In the genomic region with DNA sequence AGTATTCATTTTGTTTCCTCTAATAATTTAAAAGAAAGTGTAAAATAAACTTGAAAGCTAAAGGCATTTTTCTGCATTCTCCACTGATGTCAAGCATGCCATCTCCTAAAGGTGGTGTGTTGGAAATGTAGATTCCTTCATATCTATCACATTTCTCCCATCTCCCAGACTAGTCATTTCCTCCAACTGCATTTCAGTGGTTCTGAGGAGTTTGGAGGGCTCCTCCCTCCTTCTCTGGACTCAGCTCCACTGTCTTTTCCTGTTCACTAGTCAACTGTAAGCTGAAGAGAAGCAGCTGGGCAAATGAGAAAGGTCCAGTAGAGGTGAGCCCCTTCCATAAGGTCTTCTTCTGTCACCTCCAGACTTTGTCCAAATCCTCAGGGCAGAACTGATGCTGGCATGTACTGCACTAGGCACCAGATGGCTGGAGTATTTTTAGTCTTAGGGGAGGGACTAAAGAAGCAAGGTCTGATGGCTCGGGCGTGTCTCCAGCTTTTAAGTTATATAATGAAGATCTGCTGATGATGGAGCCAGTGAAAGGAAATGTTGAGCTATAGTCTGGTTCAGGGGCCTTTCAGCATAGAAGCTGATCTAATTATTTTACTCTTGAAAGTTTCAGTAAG, we compare ENCODE assay signal across 21 cellular contexts.
DNase-seq lines count a peak whose midpoint lies in the region; ATAC-seq and TF ChIP-seq lines count a peak whose summit lies in the region.
"Had no signal": no experiment of that assay in that cellular context is flagged by ENCODE, and none has a peak within 500 bp of the region (broad histone marks: within the 10 kb centered on the region; RNA-seq: fewer than 3 reads in every experiment).

No MANE protein-coding gene starts in this region.

- TSS peak; percentile 22 for BruUV-seq in mammary epithelial cell (replicated peaks; lab: Mats Ljungman, UMichigan)

- H3K27ac Mint-ChIP-seq in osteocyte (ENCODE audit: unreplicated experiment) = no peak overlapping the region
- H3K27ac Mint-ChIP-seq: activated CD4-positive, alpha-beta T cell treated with anti-CD3 and anti-CD28 coated beads, Interleukin-2, amount 10 ng/mL, durations not matched to agents 7 days and 5 days; neural progenitor cell; stimulated activated effector memory CD8-positive, alpha-beta T cell treated with anti-CD3 and anti-CD28 coated beads, Interleukin-12 subunit alpha, Interleukin-12 subunit beta, amount 100 ng/mL, for 72 hours had no signal

- H2AFZ ChIP-seq in mammary epithelial cell (ENCODE audit: low read depth, low read length) = peak overlapping the region; percentile 76
- H2AFZ ChIP-seq: neural progenitor cell had no signal

- no peaks in the 10 kb centered on the region for H3K36me3 ChIP-seq in mammary epithelial cell (ENCODE audit: insufficient read depth, low read length)
- H3K36me3 ChIP-seq: neural progenitor cell, thyroid gland had no signal

- H4K20me1 ChIP-seq in mammary epithelial cell (ENCODE audit: insufficient read depth, low read length) = no peaks in the 10 kb centered on the region

- CTCF ChIA-PET in mammary epithelial cell (lab: Charles Lee; ENCODE audit: low non-redundant PET) = interaction anchor here (1.0 kb wide), 1 partner anchor 422 kb away, joined by 4 read pairs; no protein-coding TSS in a partner anchor

- H3K4me2 ChIP-seq in mammary epithelial cell (ENCODE audit: insufficient read depth, low read depth, low read length) = peak overlapping the region; percentile 34
- H3K4me2 ChIP-seq: neural progenitor cell had no signal

- no peaks in the 10 kb centered on the region for H3K27me3 ChIP-seq in mammary epithelial cell (ENCODE audit: insufficient read depth, low read length)
- H3K27me3 ChIP-seq: neural progenitor cell, thyroid gland had no signal

- in situ Hi-C loops in G401 (cut with HindIII; ENCODE audit: low sequenced_read_pairs) = no loop called here
- in situ Hi-C loops in mammary epithelial cell (cut with MboI; ENCODE audit: low sequenced_read_pairs in 2 of 2) = no loop called here

- TF ChIP-seq CTCF in mammary epithelial cell (conservative IDR thresholded peaks at IDR 0.05 in 1 of 2, IDR thresholded peaks at IDR 0.05 in 1 of 2; ENCODE audit: extremely low read depth in 1 of 2, insufficient read depth in 1 of 2, low read depth in 1 of 2, low read length in 2 of 2) (no peak), osteocyte (IDR thresholded peaks at IDR 0.05) (no peak)

- H3K9me3 Mint-ChIP-seq in osteocyte (ENCODE audit: unreplicated experiment) = no peaks in the 10 kb centered on the region
- H3K9me3 Mint-ChIP-seq: activated CD4-positive, alpha-beta T cell treated with anti-CD3 and anti-CD28 coated beads, Interleukin-2, amount 10 ng/mL, durations not matched to agents 7 days and 5 days; neural progenitor cell; stimulated activated effector memory CD8-positive, alpha-beta T cell treated with anti-CD3 and anti-CD28 coated beads, Interleukin-12 subunit alpha, Interleukin-12 subunit beta, amount 100 ng/mL, for 72 hours had no signal

- no peaks in the 10 kb centered on the region for H3K36me3 Mint-ChIP-seq in osteocyte (ENCODE audit: unreplicated experiment)
- H3K36me3 Mint-ChIP-seq: neural progenitor cell; stimulated activated effector memory CD8-positive, alpha-beta T cell treated with anti-CD3 and anti-CD28 coated beads, Interleukin-12 subunit alpha, Interleukin-12 subunit beta, amount 100 ng/mL, for 72 hours had no signal

- DNase-seq in G401 (ENCODE audit: low spot score) (peak; percentile 97), NCI-H446 (lab: John Stamatoyannopoulos, UW) (peak; percentile 98 to 99), mammary epithelial cell (peak; percentile 9), occipital lobe (lab: John Stamatoyannopoulos, UW) (peak; percentile 10), osteocyte (ENCODE audit: extremely low spot score, unreplicated experiment) (no peak)
- no peak for DNase-seq in activated CD4-positive, alpha-beta T cell treated with anti-CD3 and anti-CD28 coated beads, Interleukin-2, amount 50 U/mL, for 4 hours
- DNase-seq: activated CD4-positive, alpha-beta T cell treated with anti-CD3 and anti-CD28 coated beads, Interleukin-2, amount 10 ng/mL, durations not matched to agents 7 days and 5 days; activated naive CD4-positive, alpha-beta T cell treated with Interleukin-2 at 50 U/mL for 16 hours; dermis blood vessel endothelial cell; erythroblast; hypothalamus; kidney glomerular epithelial cell; NCI-H187; NCI-H510A; thyroid gland had no signal

- no peak overlapping the region for H3K9ac ChIP-seq in mammary epithelial cell (ENCODE audit: insufficient read depth, low read length)
- H3K9ac ChIP-seq: neural progenitor cell had no signal

- no peaks in the 10 kb centered on the region for H3K4me1 Mint-ChIP-seq in osteocyte (ENCODE audit: unreplicated experiment)
- H3K4me1 Mint-ChIP-seq: activated CD4-positive, alpha-beta T cell treated with anti-CD3 and anti-CD28 coated beads, Interleukin-2, amount 10 ng/mL, durations not matched to agents 7 days and 5 days; neural progenitor cell; stimulated activated effector memory CD8-positive, alpha-beta T cell treated with anti-CD3 and anti-CD28 coated beads, Interleukin-12 subunit alpha, Interleukin-12 subunit beta, amount 100 ng/mL, for 72 hours had no signal

- no peak overlapping the region for H3K4me3 Mint-ChIP-seq in osteocyte (ENCODE audit: unreplicated experiment)
- H3K4me3 Mint-ChIP-seq: activated CD4-positive, alpha-beta T cell treated with anti-CD3 and anti-CD28 coated beads, Interleukin-2, amount 10 ng/mL, durations not matched to agents 7 days and 5 days; neural progenitor cell; stimulated activated effector memory CD8-positive, alpha-beta T cell treated with anti-CD3 and anti-CD28 coated beads, Interleukin-12 subunit alpha, Interleukin-12 subunit beta, amount 100 ng/mL, for 72 hours had no signal

- no peaks in the 10 kb centered on the region for H3K9me3 ChIP-seq in mammary epithelial cell (replicated peaks; ENCODE audit: insufficient read depth, low read length)
- H3K9me3 ChIP-seq: thyroid gland had no signal

- peaks cover 8% of the 10 kb centered on the region for H3K4me1 ChIP-seq in mammary epithelial cell (ENCODE audit: insufficient read depth, low read length)
- H3K4me1 ChIP-seq: neural progenitor cell, thyroid gland had no signal

- no peaks in the 10 kb centered on the region for H3K79me2 ChIP-seq in mammary epithelial cell (ENCODE audit: insufficient read depth, low read length)

- no peaks in the 10 kb centered on the region for H3K27me3 Mint-ChIP-seq in osteocyte (ENCODE audit: unreplicated experiment)

- no peak overlapping the region for H3K27ac ChIP-seq in mammary epithelial cell (ENCODE audit: insufficient read depth, low read depth, low read length)
- H3K27ac ChIP-seq: neural progenitor cell, thyroid gland had no signal

- intact Hi-C loops in mammary epithelial cell (cut with micrococcal nuclease) = no loop called here

- dilution Hi-C loops in mammary epithelial cell (cut with HindIII; ENCODE audit: low sequenced_read_pairs) = no loop called here

- no peak overlapping the region for H3K4me3 ChIP-seq in mammary epithelial cell (replicated peaks in 1 of 3; ENCODE audit: insufficient read depth in 1 of 3, low read depth in 2 of 3, low read length in 3 of 3)
- H3K4me3 ChIP-seq: neural progenitor cell, thyroid gland had no signal

- 100% methylated on average over 2 of the region's 2 CpGs for WGBS in mammary epithelial cell (ENCODE audit: low coverage, missing lambda C conversion rate)

- ATAC-seq in HG02571 (IDR thresholded peaks at IDR 0.05; ENCODE audit: unreplicated experiment) (no peak), GM18861 (IDR thresholded peaks at IDR 0.05; ENCODE audit: unreplicated experiment) (no peak)
- ATAC-seq: Panc1; SK-N-SH treated with all-trans-retinoic acid at 6 μM for 48 hours; stimulated activated effector memory CD8-positive, alpha-beta T cell treated with anti-CD3 and anti-CD28 coated beads, Interleukin-12 subunit alpha, Interleukin-12 subunit beta, amount 100 ng/mL, for 72 hours had no signal

Comparison
In these comparisons a context has a peak if more than half of its experiments do, and no peak if none do; other contexts are left out.
1. DNase-seq: peak in G401 (single experiment), NCI-H446 (2 of 2), mammary epithelial cell (single experiment) and occipital lobe (single experiment); none in activated CD4-positive, alpha-beta T cell treated with anti-CD3 and anti-CD28 coated beads, Interleukin-2, amount 50 U/mL, for 4 hours (0 of 2) and osteocyte (single experiment).